ENCODE assay signal across 1 cellular context in the genomic region with DNA sequence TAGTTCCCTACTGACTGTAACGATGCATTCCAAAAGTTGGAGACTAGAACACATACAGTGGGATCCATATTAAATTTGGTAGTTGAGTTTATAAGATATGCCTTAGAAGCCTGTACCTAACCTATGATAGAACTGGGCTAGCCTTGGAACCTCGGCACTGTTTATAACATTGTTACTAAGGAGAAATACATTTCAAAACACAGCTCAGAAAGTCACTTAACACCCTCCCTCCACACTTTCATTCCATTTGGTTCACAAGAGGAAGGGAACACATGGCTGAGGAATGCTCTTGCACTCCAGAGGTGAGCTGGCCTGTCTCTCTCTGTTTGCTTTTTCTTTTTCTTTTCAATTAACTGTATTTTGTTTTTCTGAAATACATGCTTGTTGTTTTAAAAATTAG.
TF ChIP-seq lines count a peak whose summit lies in the region.

No MANE protein-coding gene starts in this region.

TF ChIP-seq in IMR-90, 13 proteins besides CTCF, POLR2A, EP300 and RAD21:
- TF ChIP-seq NFE2L2 (IDR thresholded peaks at IDR 0.05; ENCODE audit: low read depth, low read length) (no peak), ELK1 (IDR thresholded peaks at IDR 0.05; ENCODE audit: borderline replicate concordance, low read depth, low read length) (no peak), MAFK (IDR thresholded peaks at IDR 0.05; ENCODE audit: low read depth, low read length) (no peak), FOS (IDR thresholded peaks at IDR 0.05; ENCODE audit: low read depth, low read length) (no peak), RFX5 (IDR thresholded peaks at IDR 0.05; ENCODE audit: low read depth, low read length) (no peak), BHLHE40 (IDR thresholded peaks at IDR 0.05; ENCODE audit: low read depth, low read length) (no peak), SMC3 (IDR thresholded peaks at IDR 0.05; ENCODE audit: low read depth, low read length) (no peak), MAZ (IDR thresholded peaks at IDR 0.05; ENCODE audit: borderline replicate concordance, low read depth, low read length) (no peak), CEBPB (IDR thresholded peaks at IDR 0.05; ENCODE audit: low read depth, low read length) (no peak)
- TF ChIP-seq, protein P1, sequence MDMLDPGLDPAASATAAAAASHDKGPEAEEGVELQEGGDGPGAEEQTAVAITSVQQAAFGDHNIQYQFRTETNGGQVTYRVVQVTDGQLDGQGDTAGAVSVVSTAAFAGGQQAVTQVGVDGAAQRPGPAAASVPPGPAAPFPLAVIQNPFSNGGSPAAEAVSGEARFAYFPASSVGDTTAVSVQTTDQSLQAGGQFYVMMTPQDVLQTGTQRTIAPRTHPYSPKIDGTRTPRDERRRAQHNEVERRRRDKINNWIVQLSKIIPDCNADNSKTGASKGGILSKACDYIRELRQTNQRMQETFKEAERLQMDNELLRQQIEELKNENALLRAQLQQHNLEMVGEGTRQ (IDR thresholded peaks at IDR 0.05; ENCODE audit: low read depth, low read length), result no peak
